In genomic region chr7:51970961-51971655, GRCh38 we compare ENCODE assay signal across 22 cellular contexts.
"Had no signal": no experiment of that assay in that cellular context is flagged by ENCODE, and none has a peak within 500 bp of the region (broad histone marks: within the 10 kb centered on the region; RNA-seq: fewer than 3 reads in every experiment).

No MANE protein-coding gene starts in this region.

- H3K27ac ChIP-seq: HL-60, KMS-11, RWPE1, SJCRH30 had no signal

- H3K4me1 Mint-ChIP-seq: IgD-negative memory B cell had no signal

- H3K4me2 ChIP-seq: KMS-11 had no signal

- H3K36me3 ChIP-seq: SJCRH30 had no signal

- H3K9me3 ChIP-seq: SJCRH30 had no signal

- ATAC-seq: K562, Panc1, SK-N-SH treated with all-trans-retinoic acid at 6 μM for 48 hours had no signal

- H3K4me1 ChIP-seq: SJCRH30 had no signal

- H3K4me3 ChIP-seq: K562, SJCRH30 had no signal

- H3K27ac Mint-ChIP-seq: IgD-negative memory B cell had no signal

- H3K4me3 Mint-ChIP-seq: IgD-negative memory B cell had no signal

- H3K9ac ChIP-seq: KMS-11 had no signal

- FAIRE-seq: HTR-8/SVneo, K562 had no signal

- H3K27me3 Mint-ChIP-seq: IgD-negative memory B cell had no signal

- DNase-seq: Kasumi-1, MM.1S, NCI-H1092 treated with DMSO at 0.1 percent for 48 hours, NCI-H1436 treated with DMSO at 0.1 percent for 48 hours, NCI-H1694, NCI-H1930, NCI-H2081, NCI-H2107, NCI-H2227 treated with DMSO at 0.1 percent for 48 hours, NCI-H524, NCI-H526 treated with DMSO at 0.1 percent for 48 hours, NCI-H748 treated with DMSO at 0.1 percent for 48 hours, SHP77 treated with DMSO at 0.1 percent for 48 hours, SJCRH30 had no signal
